ENCODE assay signal across 15 cellular contexts in the genomic region with DNA sequence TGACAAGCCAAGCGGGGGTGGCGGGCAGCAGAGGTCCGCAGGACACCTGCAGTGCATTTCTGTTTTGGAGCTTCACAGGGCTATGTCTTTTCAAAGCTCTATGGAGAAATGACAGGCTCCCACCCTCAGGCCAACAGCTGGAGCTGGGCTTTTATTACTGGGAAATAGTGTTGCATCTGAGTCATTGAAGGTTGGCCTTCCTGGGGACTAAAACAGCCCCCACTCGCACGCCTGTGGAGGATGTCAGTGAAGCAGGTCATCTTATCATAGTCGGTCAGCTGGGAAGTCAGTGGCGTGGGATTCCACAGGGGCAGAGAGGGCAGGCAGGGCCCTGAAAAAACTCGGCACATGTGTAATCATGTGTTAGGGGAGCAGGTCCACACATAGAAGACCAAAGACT. TPM values are rescaled to one million over a fixed set of nuclear protein-coding genes. Genes with fewer than 3 reads are reported as not detected.
DNase-seq lines count a peak whose midpoint lies in the region; ATAC-seq and TF ChIP-seq lines count a peak whose summit lies in the region.
"Had no signal": no experiment of that assay in that cellular context is flagged by ENCODE, and none has a peak within 500 bp of the region (broad histone marks: within the 10 kb centered on the region; RNA-seq: fewer than 3 reads in every experiment).

No MANE protein-coding gene starts in this region.

- H3K4me1 Mint-ChIP-seq in activated naive CD4-positive, alpha-beta T cell treated with anti-CD3 and anti-CD28 coated beads, Interleukin-2, amount 10 ng/mL, durations not matched to agents 7 days and 5 days, result no peaks in the 10 kb centered on the region
- H3K4me1 Mint-ChIP-seq in osteocyte (ENCODE audit: unreplicated experiment), result peaks cover 11% of the 10 kb centered on the region
- H3K4me1 Mint-ChIP-seq: memory B cell had no signal

- peaks cover 16% of the 10 kb centered on the region for H3K36me3 Mint-ChIP-seq in activated naive CD4-positive, alpha-beta T cell treated with anti-CD3 and anti-CD28 coated beads, Interleukin-2, amount 10 ng/mL, durations not matched to agents 7 days and 5 days
- peaks cover 1 to 7% of the 10 kb centered on the region in 2 donors for H3K36me3 Mint-ChIP-seq in activated naive CD4-positive, alpha-beta T cell treated with anti-CD3 and anti-CD28 coated beads, Interleukin-2, amount 50 U/mL, for 72 hours
- H3K36me3 Mint-ChIP-seq in osteocyte (ENCODE audit: unreplicated experiment), result peaks cover 7% of the 10 kb centered on the region

- H3K4me3 ChIP-seq in fibroblast of pulmonary artery (replicated peaks; ENCODE audit: low read depth, low read length), result no peak overlapping the region
- no peak overlapping the region for H3K4me3 ChIP-seq in skeletal muscle cell (ENCODE audit: low read depth, low read length)
- H3K4me3 ChIP-seq: ovary, upper lobe of left lung had no signal

- H3K4me3 Mint-ChIP-seq in activated naive CD4-positive, alpha-beta T cell treated with anti-CD3 and anti-CD28 coated beads, Interleukin-2, amount 10 ng/mL, durations not matched to agents 7 days and 5 days, result no peak overlapping the region
- no peak overlapping the region for H3K4me3 Mint-ChIP-seq in osteocyte (ENCODE audit: unreplicated experiment)
- H3K4me3 Mint-ChIP-seq: memory B cell had no signal

- peak overlapping the region; percentile 68 for H3K27ac Mint-ChIP-seq in activated naive CD4-positive, alpha-beta T cell treated with anti-CD3 and anti-CD28 coated beads, Interleukin-2, amount 10 ng/mL, durations not matched to agents 7 days and 5 days
- H3K27ac Mint-ChIP-seq in activated naive CD4-positive, alpha-beta T cell treated with anti-CD3 and anti-CD28 coated beads, Interleukin-2, amount 50 U/mL, for 72 hours, result no peak overlapping the region
- no peak overlapping the region for H3K27ac Mint-ChIP-seq in osteocyte (ENCODE audit: unreplicated experiment)
- H3K27ac Mint-ChIP-seq: memory B cell had no signal

- H3K9me3 Mint-ChIP-seq in activated naive CD4-positive, alpha-beta T cell treated with anti-CD3 and anti-CD28 coated beads, Interleukin-2, amount 10 ng/mL, durations not matched to agents 7 days and 5 days, result no peaks in the 10 kb centered on the region
- H3K9me3 Mint-ChIP-seq in activated naive CD4-positive, alpha-beta T cell treated with anti-CD3 and anti-CD28 coated beads, Interleukin-2, amount 50 U/mL, for 72 hours, result peaks cover 3 to 5% of the 10 kb centered on the region in 2 donors
- peaks cover 6% of the 10 kb centered on the region for H3K9me3 Mint-ChIP-seq in osteocyte (ENCODE audit: unreplicated experiment)

- TF ChIP-seq CTCF in fibroblast of pulmonary artery (IDR thresholded peaks at IDR 0.05; ENCODE audit: low read length, missing control alignments), result no peak
- no peak for TF ChIP-seq CTCF in osteocyte (IDR thresholded peaks at IDR 0.05)

- CTCF ChIA-PET in activated naive CD4-positive, alpha-beta T cell treated with anti-CD3 and anti-CD28 coated beads, Interleukin-2, amount 10 ng/mL, durations not matched to agents 7 days and 5 days (lab: Charles Lee), result interaction anchor here (1.4 kb wide), 1 partner anchor 30 kb away, joined by 4 read pairs; no protein-coding TSS in a partner anchor

- ATAC-seq in activated naive CD4-positive, alpha-beta T cell treated with anti-CD3 and anti-CD28 coated beads, Interleukin-2, amount 50 U/mL, for 72 hours, result no peak
- ATAC-seq in HG02885 (IDR thresholded peaks at IDR 0.05; ENCODE audit: poor library complexity, unreplicated experiment), result no peak

- DNase-seq in activated naive CD4-positive, alpha-beta T cell treated with anti-CD3 and anti-CD28 coated beads, Interleukin-2, amount 10 ng/mL, durations not matched to agents 7 days and 5 days, result no peak
- DNase-seq in activated naive CD4-positive, alpha-beta T cell treated with anti-CD3 and anti-CD28 coated beads, Interleukin-2, amount 50 U/mL, for 72 hours (ENCODE audit: low spot score in 2 of 2), result no peak
- DNase-seq in SHP77 (lab: John Stamatoyannopoulos, UW) (peak; percentile 52 to 55), fibroblast of pulmonary artery (ENCODE audit: low read depth) (peak; percentile 32), skeletal muscle cell (ENCODE audit: low read depth) (peak; percentile 27), iPS-NIHi11 (ENCODE audit: low spot score) (no peak), osteocyte (ENCODE audit: extremely low spot score, unreplicated experiment) (no peak)
- DNase-seq: activated naive CD4-positive, alpha-beta T cell; Calu3; NCI-H1105; ovary; stimulated activated CD4-positive, alpha-beta T cell treated with anti-CD3 and anti-CD28 coated beads, Interleukin-1b, Interleukin-23, amount 100 ng/mL, for 48 hours; upper lobe of left lung had no signal

- H3K27me3 Mint-ChIP-seq in activated naive CD4-positive, alpha-beta T cell treated with anti-CD3 and anti-CD28 coated beads, Interleukin-2, amount 10 ng/mL, durations not matched to agents 7 days and 5 days, result no peaks in the 10 kb centered on the region
- no peaks in the 10 kb centered on the region for H3K27me3 Mint-ChIP-seq in osteocyte (ENCODE audit: unreplicated experiment)
- H3K27me3 Mint-ChIP-seq: memory B cell had no signal

RNA-seq across cellular contexts. Expression of gene NTPCR, which starts 55.3 kb away (rescaled TPM):
- total RNA-seq in activated naive CD4-positive, alpha-beta T cell treated with anti-CD3 and anti-CD28 coated beads, Interleukin-2, amount 50 U/mL, for 72 hours, result 10 to 100 TPM; 59.0 to 85.4 TPM
- 28.3 and 29.6 TPM in 2 replicates for total RNA-seq in osteocyte

Comparison
In these comparisons a context has a peak if more than half of its experiments do, and no peak if none do; other contexts are left out.
1. DNase-seq: peak in SHP77 (2 of 2), fibroblast of pulmonary artery (single experiment) and skeletal muscle cell (single experiment); none in activated naive CD4-positive, alpha-beta T cell treated with anti-CD3 and anti-CD28 coated beads, Interleukin-2, amount 10 ng/mL, durations not matched to agents 7 days and 5 days (single experiment), activated naive CD4-positive, alpha-beta T cell treated with anti-CD3 and anti-CD28 coated beads, Interleukin-2, amount 50 U/mL, for 72 hours (0 of 2), iPS-NIHi11 (single experiment) and osteocyte (single experiment).